ENCODE assay signal across 8 cellular contexts in the genomic region with DNA sequence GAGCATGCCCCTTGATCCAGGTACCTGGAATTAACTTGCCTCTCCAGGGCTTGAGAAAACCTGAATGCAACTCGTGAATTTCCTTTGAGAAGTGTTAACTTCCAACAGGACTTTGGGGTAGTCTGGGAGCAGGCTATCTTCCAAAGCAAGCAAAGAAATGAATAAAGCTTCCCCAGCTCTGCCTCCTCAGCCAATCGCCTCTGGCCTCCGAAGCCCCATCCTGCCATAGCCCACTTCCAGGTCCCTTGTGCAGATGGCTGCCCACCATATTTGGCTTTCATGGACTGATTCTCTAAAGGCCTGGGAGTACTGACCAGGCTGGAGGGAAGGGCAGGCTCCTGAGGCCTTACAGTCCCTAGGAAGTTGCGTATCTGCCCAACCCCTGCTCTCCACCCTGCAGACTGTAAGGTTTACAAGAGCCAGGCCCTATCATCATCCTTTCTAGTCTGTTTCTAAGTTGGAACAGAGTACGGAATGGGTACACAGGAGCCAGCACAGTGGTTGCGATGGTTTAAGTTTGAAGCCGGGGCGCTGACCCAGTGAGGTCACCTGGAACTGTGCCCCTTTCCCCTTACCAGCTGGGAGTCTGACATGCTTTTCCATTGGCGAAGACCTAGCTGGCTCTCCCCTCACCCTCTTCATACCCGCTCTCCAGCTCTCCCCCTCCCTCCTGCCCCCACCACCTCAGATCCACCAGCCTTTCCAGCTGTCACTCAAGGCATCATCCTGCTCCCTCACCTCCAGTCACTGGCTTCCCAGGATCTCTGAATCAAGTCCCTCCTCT. TPM values are rescaled to one million over a fixed set of nuclear protein-coding genes. Genes with fewer than 3 reads are reported as not detected.
DNase-seq lines count a peak whose midpoint lies in the region; ATAC-seq and TF ChIP-seq lines count a peak whose summit lies in the region.

No MANE protein-coding gene starts in this region.

- intact Hi-C loops in dorsolateral prefrontal cortex (cut with DNase I): loop anchor here in 1 of 2 donors (5.0 to 10.0 kb wide), 2 partner anchors 551 to 624 kb away; a partner anchor contains a TSS

- H3K4me3 Mint-ChIP-seq in neural progenitor cell: peak overlapping the region; percentile 97

- ATAC-seq in HG03139 (IDR thresholded peaks at IDR 0.05; ENCODE audit: unreplicated experiment) (no peak), GM21528 (IDR thresholded peaks at IDR 0.05; ENCODE audit: low FRiP score, unreplicated experiment) (no peak)

- TF ChIP-seq CTCF in dorsolateral prefrontal cortex (IDR thresholded peaks at IDR 0.05 in 54 of 56, conservative IDR thresholded peaks at IDR 0.05 in 2 of 56; ENCODE audit: low read depth in 1 of 56, partially characterized antibody in 56 of 56) (no peak), neural progenitor cell (IDR thresholded peaks at IDR 0.05) (no peak)

- peak overlapping the region; percentile 92 for H3K27ac Mint-ChIP-seq in neural progenitor cell

- no peak overlapping the region for H2AFZ ChIP-seq in neural progenitor cell (replicated peaks)

- no peaks in the 10 kb centered on the region for H3K9me3 Mint-ChIP-seq in neural progenitor cell

- no peak overlapping the region for H3K9ac ChIP-seq in BLaER1
- no peak overlapping the region for H3K9ac ChIP-seq in neural progenitor cell

- H3K9me3 ChIP-seq in BLaER1 (no peaks in the 10 kb centered on the region), MG63 (no peaks in the 10 kb centered on the region), neural progenitor cell (ENCODE audit: low read depth) (no peaks in the 10 kb centered on the region)

- H3K4me2 ChIP-seq in BLaER1: peak overlapping the region; percentile 97
- peak overlapping the region; percentile 97 for H3K4me2 ChIP-seq in neural progenitor cell

- H3F3A ChIP-seq in neural progenitor cell (ENCODE audit: low read depth): peaks cover 4% of the 10 kb centered on the region

- peaks cover 2% of the 10 kb centered on the region for H3K27me3 Mint-ChIP-seq in neural progenitor cell (ENCODE audit: insufficient read depth, low read depth)

- H3K79me2 ChIP-seq in neural progenitor cell (ENCODE audit: low read depth): peaks cover 34% of the 10 kb centered on the region

- H3K4me1 ChIP-seq in BLaER1 (peaks cover 65% of the 10 kb centered on the region), neural progenitor cell (peaks cover 23% of the 10 kb centered on the region)

- no peak overlapping the region for H3K27ac ChIP-seq in BLaER1
- H3K27ac ChIP-seq in dorsolateral prefrontal cortex: peak overlapping the region in 53 of 59 donors; percentile 13 to 94 (median 88)
- no peak overlapping the region for H3K27ac ChIP-seq in neural progenitor cell

- peaks cover 8% of the 10 kb centered on the region for H3K36me3 ChIP-seq in BLaER1
- peaks cover 38% of the 10 kb centered on the region for H3K36me3 ChIP-seq in MG63
- H3K36me3 ChIP-seq in neural progenitor cell: no peaks in the 10 kb centered on the region

- H3K4me1 Mint-ChIP-seq in neural progenitor cell: peaks cover 28% of the 10 kb centered on the region

- H3K4me3 ChIP-seq in BLaER1 (peak overlapping the region; percentile 88; the same call in 1 of the 2 replicates), MG63 (peak overlapping the region; percentile 66), dorsolateral prefrontal cortex (peak overlapping the region in 58 of 59 donors; percentile 58 to 98 (median 78)), neural progenitor cell (peak overlapping the region; percentile 98)

- H3K27me3 ChIP-seq in BLaER1 (no peaks in the 10 kb centered on the region), MG63 (no peaks in the 10 kb centered on the region), dorsolateral prefrontal cortex (no peaks in the 10 kb centered on the region), neural progenitor cell (no peaks in the 10 kb centered on the region)

- no peak for DNase-seq in MG63
- DNase-seq in dorsolateral prefrontal cortex: no peak
- DNase-seq in neural progenitor cell (ENCODE audit: low spot score): no peak
- no peak for DNase-seq in NCI-H226
- no peak for DNase-seq in NCI-H2107 treated with DMSO at 0.1 percent for 48 hours (lab: John Stamatoyannopoulos, UW; ENCODE audit: unreplicated experiment)

- H3K36me3 Mint-ChIP-seq in neural progenitor cell: no peaks in the 10 kb centered on the region

- peaks cover 23% of the 10 kb centered on the region for H4K20me1 ChIP-seq in BLaER1
- H4K20me1 ChIP-seq in neural progenitor cell (ENCODE audit: low read depth): peaks cover 19% of the 10 kb centered on the region

RNA-seq across cellular contexts. Expression of a gene that starts 1.1 kb away (rescaled TPM):
- total RNA-seq in MG63 (2014; rRNA removed; shearing (Covaris generic); ENCODE audit: low replicate concordance): 19.5 and 39.8 TPM in 2 replicates
- 10 to 100 TPM; 19.9 to 58.9 (median 30.2) TPM for total RNA-seq in dorsolateral prefrontal cortex
- total RNA-seq in neural progenitor cell (ENCODE audit: low replicate concordance): 15.3 and 18.0 TPM in 2 replicates

RNA-seq across cellular contexts. Expression of a gene that starts 1.3 kb away (rescaled TPM):
- total RNA-seq in MG63 (2014; rRNA removed; shearing (Covaris generic); ENCODE audit: low replicate concordance): 45.3 and 53.1 TPM in 2 replicates
- 10 to 100 TPM; 37.5 to 82.8 (median 57.6) TPM for total RNA-seq in dorsolateral prefrontal cortex
- total RNA-seq in neural progenitor cell (ENCODE audit: low replicate concordance): 2.0 and 4.7 TPM in 2 replicates

Comparison
In these comparisons a context has a peak if more than half of its experiments do, and no peak if none do; other contexts are left out.
1. H3K27ac ChIP-seq: peak in dorsolateral prefrontal cortex (53 of 59); none in BLaER1 (single experiment) and neural progenitor cell (single experiment).
2. Peak in every context shown above with its lines, with median percentiles within 50 percentile points of each other: H3K4me3 ChIP-seq.